8 cellular contexts compared by ENCODE assay signal in genomic region chr2:233556756-233557736, GRCh38. TPM values are rescaled to one million over a fixed set of nuclear protein-coding genes. Genes with fewer than 3 reads are reported as not detected.
DNase-seq lines count a peak whose midpoint lies in the region; ATAC-seq and TF ChIP-seq lines count a peak whose summit lies in the region.

No MANE protein-coding gene starts in this region.

- H4K20me1 ChIP-seq in H9 (ENCODE audit: control insufficient read depth, insufficient read depth, insufficient read length): no peaks in the 10 kb centered on the region

- DNase-seq in GM04503 (ENCODE audit: low read depth) (peak; percentile 27), NOMO-1 (lab: John Stamatoyannopoulos, UW; ENCODE audit: unreplicated experiment in 2 of 2) (peak; percentile 58 to 82), cardiac fibroblast (ENCODE audit: low read depth in 2 of 2) (peak; percentile 58 to 61), psoas muscle (no peak), cardiac septum (ENCODE audit: low spot score) (no peak), RPMI8226 (no peak), H9 (no peak), NCI-H1930 (lab: John Stamatoyannopoulos, UW) (no peak)

- H3K14ac ChIP-seq in H9 (ENCODE audit: insufficient read depth, low read length): no peak overlapping the region

- H2BK15ac ChIP-seq in H9 (ENCODE audit: low read depth, low read length): no peak overlapping the region

- H3K4me3 ChIP-seq in cardiac fibroblast (replicated peaks in 1 of 2; ENCODE audit: low read depth in 2 of 2, low read length in 2 of 2) (no peak overlapping the region), psoas muscle (no peak overlapping the region)

- H3K9me3 ChIP-seq in psoas muscle (no peaks in the 10 kb centered on the region), H9 (ENCODE audit: control insufficient read depth, low read depth, low read length) (no peaks in the 10 kb centered on the region)

- no peak overlapping the region for H4K5ac ChIP-seq in H9 (ENCODE audit: insufficient read length, low read depth, low read length)

- 88 to 89% (median 89%) methylated on average over 9 of the region's 9 CpGs for WGBS in psoas muscle, 3 donors
- no CpG with 5 or more reads among the region's 9 CpGs for WGBS in H9 (ENCODE audit: extremely low coverage, insufficient read length, low lambda C conversion rate)

- H3K4me1 ChIP-seq in psoas muscle (peaks cover 4% of the 10 kb centered on the region), H9 (ENCODE audit: insufficient read depth, low read length) (no peaks in the 10 kb centered on the region)

- no peak overlapping the region for H4K8ac ChIP-seq in H9 (replicated peaks; ENCODE audit: insufficient read length, low read depth, low read length)

- no peak overlapping the region for H2AFZ ChIP-seq in H9 (ENCODE audit: low read length)

- intact Hi-C loops in psoas muscle (cut with DNase I) (no loop called here), cardiac septum (cut with DNase I) (no loop called here)

- peak in 3 of 4 donors; percentile 27 to 49 (median 35) for ATAC-seq in psoas muscle

- peaks cover 11 to 14% of the 10 kb centered on the region in 2 experiments for H3K4me1 Mint-ChIP-seq in H9

- H2BK12ac ChIP-seq in H9 (ENCODE audit: insufficient read length, low read depth, low read length): no peak overlapping the region

- H4K91ac ChIP-seq in H9 (ENCODE audit: insufficient read length, low read depth, low read length): no peak overlapping the region

- no peak overlapping the region for H3K23ac ChIP-seq in H9 (ENCODE audit: insufficient read length, low read depth, low read length)

- H3K27ac Mint-ChIP-seq in H9: peak overlapping the region in 1 of 3 experiments; percentile 12; a peak in 1 of 7 replicates

- no peak overlapping the region for H3K4ac ChIP-seq in H9 (ENCODE audit: low read depth, low read length)

- H3K9me3 Mint-ChIP-seq in H9: no peaks in the 10 kb centered on the region

- H3K27ac ChIP-seq in psoas muscle: peak overlapping the region; percentile 39
- H3K27ac ChIP-seq in H9 (ENCODE audit: insufficient read length, low read depth, low read length): no peak overlapping the region

- H3T11ph ChIP-seq in H9 (ENCODE audit: low read length): no peak overlapping the region

- H3K18ac ChIP-seq in H9 (ENCODE audit: insufficient read length, low read depth, low read length): no peak overlapping the region

- H2BK20ac ChIP-seq in H9 (ENCODE audit: low read depth, low read length, poor library complexity, severe bottlenecking): no peak overlapping the region

- H3K36me3 Mint-ChIP-seq in H9 (ENCODE audit: insufficient read depth in 1 of 3, low read depth in 3 of 3): no peaks in the 10 kb centered on the region; a peak in 1 of 7 replicates

- H2BK120ac ChIP-seq in H9 (ENCODE audit: low read depth, low read length, poor library complexity, severe bottlenecking): no peak overlapping the region

- H3K9ac ChIP-seq in H9 (ENCODE audit: extremely low read depth, insufficient read length, low read length): no peak overlapping the region

- H3K56ac ChIP-seq in H9 (ENCODE audit: insufficient read length, low read depth, low read length): no peak overlapping the region

- H3K4me2 ChIP-seq in H9 (ENCODE audit: insufficient read depth, insufficient read length, low read length): no peak overlapping the region

- no peak overlapping the region for H2AK5ac ChIP-seq in H9 (ENCODE audit: insufficient read length, low read length)

- H3K79me2 ChIP-seq in H9 (ENCODE audit: insufficient read depth, low read length): no peaks in the 10 kb centered on the region

- H3K27me3 Mint-ChIP-seq in H9 (ENCODE audit: low read depth): no peaks in the 10 kb centered on the region

- no peaks in the 10 kb centered on the region for H3K79me1 ChIP-seq in H9 (ENCODE audit: insufficient read depth, low read depth, low read length, poor library complexity, severe bottlenecking)

- H3K36me3 ChIP-seq in psoas muscle (ENCODE audit: insufficient read depth in 1 of 2, low read depth in 1 of 2): peaks cover 5 to 90% of the 10 kb centered on the region in 2 donors

- H3K23me2 ChIP-seq in H9 (ENCODE audit: insufficient read length, low read depth, low read length, poor library complexity, severe bottlenecking): no peaks in the 10 kb centered on the region

- TF ChIP-seq CTCF in cardiac fibroblast (IDR thresholded peaks at IDR 0.05; ENCODE audit: low read depth, low read length): no peak
- TF ChIP-seq CTCF in psoas muscle (IDR thresholded peaks at IDR 0.05): no peak
- no peak for TF ChIP-seq CTCF in H9 (conservative IDR thresholded peaks at IDR 0.05)

- H2BK5ac ChIP-seq in H9 (ENCODE audit: insufficient read length, low read length): no peak overlapping the region

- no peaks in the 10 kb centered on the region for H3K27me3 ChIP-seq in psoas muscle (ENCODE audit: insufficient read depth in 3 of 3, low read length in 2 of 3)
- no peaks in the 10 kb centered on the region for H3K27me3 ChIP-seq in H9 (ENCODE audit: insufficient read depth, low read length)

- H3K4me3 Mint-ChIP-seq in H9: no peak overlapping the region

RNA-seq across cellular contexts. Expression of gene USP40, which starts 9.5 kb away (rescaled TPM):
- total RNA-seq in psoas muscle: 10 to 100 TPM; 13.3 to 23.3 (median 21.9) TPM
- 10 to 100 TPM in 1 of 3 donors, 1 to 10 TPM in 2; 9.1 to 19.4 (median 9.3) TPM for polyA plus RNA-seq in psoas muscle
- total RNA-seq in cardiac septum: 23.8 TPM
- total RNA-seq in H9 (2021): 6.0 and 7.5 TPM in 2 replicates

Comparison
In these comparisons a context has a peak if more than half of its experiments do, and no peak if none do; other contexts are left out.
1. DNase-seq: peak in GM04503 (single experiment), NOMO-1 (2 of 2) and cardiac fibroblast (2 of 2); none in psoas muscle (0 of 2), cardiac septum (single experiment), RPMI8226 (single experiment), H9 (single experiment) and NCI-H1930 (0 of 2).